Comparison of ENCODE assay signal across 1 cellular context in genomic region chr11:63843042-63843441, GRCh38.
TF ChIP-seq lines count a peak whose summit lies in the region.

No MANE protein-coding gene starts in this region.

TF ChIP-seq in endothelial cell of umbilical vein, 7 proteins besides CTCF, POLR2A, EP300 and RAD21 (continued from another document):
- TF ChIP-seq MYC (IDR thresholded peaks at IDR 0.05; ENCODE audit: low read depth, low read length), result no peak
